25 cellular contexts compared by ENCODE assay signal in genomic region chr2:86052265-86052664, GRCh38.
"Had no signal": no experiment of that assay in that cellular context is flagged by ENCODE, and none has a peak within 500 bp of the region (broad histone marks: within the 10 kb centered on the region; RNA-seq: fewer than 3 reads in every experiment).

No MANE protein-coding gene starts in this region.

- H3K4me1 ChIP-seq: gastrocnemius medialis, lower lobe of right lung, neural progenitor cell, right atrium auricular region, vagina had no signal

- H3K4me3 Mint-ChIP-seq: memory B cell; nephron; neural progenitor cell; stimulated activated naive CD8-positive, alpha-beta T cell treated with anti-CD3 and anti-CD28 coated beads, Interleukin-15, amount 100 ng/mL, for 72 hours had no signal

- H3K27me3 ChIP-seq: dorsolateral prefrontal cortex, gastrocnemius medialis, hepatocyte, neural progenitor cell, right atrium auricular region, thyroid gland, vagina had no signal

- H3K27ac ChIP-seq: dorsolateral prefrontal cortex, epithelial cell of prostate, gastrocnemius medialis, hepatocyte, lower lobe of right lung, neural progenitor cell, prostate gland, right atrium auricular region, thyroid gland, vagina had no signal

- H3K27ac Mint-ChIP-seq: memory B cell; nephron; neural progenitor cell; stimulated activated naive CD8-positive, alpha-beta T cell treated with anti-CD3 and anti-CD28 coated beads, Interleukin-15, amount 100 ng/mL, for 72 hours had no signal

- H3K4me3 ChIP-seq: dorsolateral prefrontal cortex, gastrocnemius medialis, hepatocyte, lower lobe of right lung, neural progenitor cell, prostate gland, right atrium auricular region, smooth muscle cell, thyroid gland, vagina had no signal

- H3K36me3 ChIP-seq: neural progenitor cell had no signal

- H3K4me1 Mint-ChIP-seq: neural progenitor cell; stimulated activated naive CD8-positive, alpha-beta T cell treated with anti-CD3 and anti-CD28 coated beads, Interleukin-15, amount 100 ng/mL, for 72 hours had no signal

- H3K9me3 Mint-ChIP-seq: memory B cell; nephron; neural progenitor cell; stimulated activated naive CD8-positive, alpha-beta T cell treated with anti-CD3 and anti-CD28 coated beads, Interleukin-15, amount 100 ng/mL, for 72 hours had no signal

- DNase-seq: effector CD4-positive, alpha-beta T cell; foreskin fibroblast; gastrocnemius medialis; left cardiac atrium; left ventricle myocardium superior; lower lobe of right lung; stimulated activated CD4-positive, alpha-beta T cell treated with anti-CD3 and anti-CD28 coated beads, Interleukin-12 subunit alpha, Interleukin-12 subunit beta, amount 100 ng/mL, for 4 hours; stimulated activated CD4-positive, alpha-beta T cell treated with anti-CD3 and anti-CD28 coated beads, Interleukin-1b, Interleukin-23, amount 100 ng/mL, for 48 hours; stimulated activated CD4-positive, alpha-beta T cell treated with anti-CD3 and anti-CD28 coated beads, Interleukin-4, amount 100 ng/mL, for 1 hour; stimulated activated CD8-positive, alpha-beta memory T cell treated with anti-CD3 and anti-CD28 coated beads, Interleukin-4, amount 100 ng/mL, for 48 hours; stimulated activated naive CD4-positive, alpha-beta T cell; stimulated activated naive CD8-positive, alpha-beta T cell treated with anti-CD3 and anti-CD28 coated beads, Interleukin-15, amount 100 ng/mL, for 72 hours; thyroid gland had no signal

- ATAC-seq: esophagus mucosa; gastrocnemius medialis; left cardiac atrium; left ventricle myocardium superior; sciatic nerve; stimulated activated naive CD8-positive, alpha-beta T cell treated with anti-CD3 and anti-CD28 coated beads, Interleukin-15, amount 100 ng/mL, for 72 hours had no signal

- H3K9me3 ChIP-seq: gastrocnemius medialis, lower lobe of right lung, prostate gland, right atrium auricular region, thyroid gland, vagina had no signal

- H3K27me3 Mint-ChIP-seq: memory B cell; stimulated activated naive CD8-positive, alpha-beta T cell treated with anti-CD3 and anti-CD28 coated beads, Interleukin-15, amount 100 ng/mL, for 72 hours had no signal
